8 cellular contexts compared by ENCODE assay signal in the genomic region with DNA sequence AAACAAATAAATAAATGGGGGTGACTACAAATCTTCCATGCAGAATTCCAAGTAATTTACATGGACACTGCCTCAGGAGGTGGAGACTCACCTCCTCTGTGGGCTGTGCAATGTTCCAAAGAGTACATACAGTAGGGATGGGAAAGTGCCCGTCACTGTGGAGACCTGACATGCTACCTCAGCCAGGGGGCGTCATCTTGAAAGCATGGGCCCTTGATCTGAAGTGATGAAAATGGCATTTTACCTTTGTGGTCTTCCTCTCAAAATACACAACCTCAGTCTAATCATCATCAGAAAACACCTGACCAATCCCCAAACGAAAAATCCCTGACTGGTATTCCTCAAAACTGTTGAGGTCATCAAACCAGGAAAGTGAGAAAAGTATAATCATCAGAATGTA. TPM values are rescaled to one million over a fixed set of nuclear protein-coding genes. Genes with fewer than 3 reads are reported as not detected.
DNase-seq lines count a peak whose midpoint lies in the region; ATAC-seq and TF ChIP-seq lines count a peak whose summit lies in the region.

No MANE protein-coding gene starts in this region.

- no peak overlapping the region for H3K27ac ChIP-seq in liver (ENCODE audit: low read depth in 1 of 2, low read length in 2 of 2)

- H3K27ac Mint-ChIP-seq in activated CD8-positive, alpha-beta T cell treated with anti-CD3 and anti-CD28 coated beads, Interleukin-2, amount 10 ng/mL, durations not matched to agents 7 days and 5 days, result peak overlapping the region; percentile 17

- no peak overlapping the region for H3K4me3 Mint-ChIP-seq in activated CD8-positive, alpha-beta T cell treated with anti-CD3 and anti-CD28 coated beads, Interleukin-2, amount 10 ng/mL, durations not matched to agents 7 days and 5 days

- H3K9me3 Mint-ChIP-seq in activated CD8-positive, alpha-beta T cell treated with anti-CD3 and anti-CD28 coated beads, Interleukin-2, amount 10 ng/mL, durations not matched to agents 7 days and 5 days (ENCODE audit: insufficient read depth), result no peaks in the 10 kb centered on the region

- no peak overlapping the region for H3K4me3 ChIP-seq in Jurkat, Clone E6-1 (ENCODE audit: low read length)
- no peak overlapping the region for H3K4me3 ChIP-seq in liver (ENCODE audit: low read depth in 1 of 3, low read length in 3 of 3)

- peak; percentile 71 for ATAC-seq in activated CD8-positive, alpha-beta T cell treated with anti-CD3 and anti-CD28 coated beads, Interleukin-2, amount 10 ng/mL, durations not matched to agents 7 days and 5 days
- no peak for ATAC-seq in GM21737 (IDR thresholded peaks at IDR 0.05; ENCODE audit: unreplicated experiment)
- ATAC-seq in HG02642 (IDR thresholded peaks at IDR 0.05; ENCODE audit: poor library complexity, unreplicated experiment), result no peak

- H3K36me3 ChIP-seq in liver (ENCODE audit: control insufficient read depth in 4 of 4, insufficient read depth in 3 of 4, low read depth in 1 of 4, low read length in 3 of 4), result peaks cover 0 to 11% (median 4%) of the 10 kb centered on the region in 4 donors

- peak in 1 of 2 donors; percentile 38 for TF ChIP-seq RAD21 in liver (IDR thresholded peaks at IDR 0.05)

- 35% methylated on average over 3 of the region's 3 CpGs for WGBS in liver

- no peak overlapping the region for H3K9ac ChIP-seq in liver (ENCODE audit: low read depth in 1 of 2, low read length in 2 of 2)

- CTCF ChIA-PET in activated CD8-positive, alpha-beta T cell treated with anti-CD3 and anti-CD28 coated beads, Interleukin-2, amount 10 ng/mL, durations not matched to agents 7 days and 5 days (lab: Charles Lee), result interaction anchor here (0.7 to 1.3 kb wide), 2 partner anchors 18 to 58 kb away, joined by 3 to 6 read pairs; no protein-coding TSS in a partner anchor

- TF ChIP-seq CTCF in liver (IDR thresholded peaks at IDR 0.05; ENCODE audit: low read depth, low read length, missing input control), result peak; percentile 11

- peaks cover 10% of the 10 kb centered on the region for H3K36me3 Mint-ChIP-seq in activated CD8-positive, alpha-beta T cell treated with anti-CD3 and anti-CD28 coated beads, Interleukin-2, amount 10 ng/mL, durations not matched to agents 7 days and 5 days (ENCODE audit: low read depth)

- H3K9me3 ChIP-seq in liver (ENCODE audit: control insufficient read depth in 4 of 4, low read length in 3 of 4), result no peaks in the 10 kb centered on the region

- H3K4me1 ChIP-seq in liver (ENCODE audit: control insufficient read depth in 4 of 4, insufficient read depth in 4 of 4, low read length in 3 of 4), result no peaks in the 10 kb centered on the region

- POLR2A ChIA-PET in activated CD8-positive, alpha-beta T cell treated with anti-CD3 and anti-CD28 coated beads, Interleukin-2, amount 10 ng/mL, durations not matched to agents 7 days and 5 days (lab: Charles Lee), result no interaction called here

- DNase-seq in NCI-H2227 (lab: John Stamatoyannopoulos, UW; ENCODE audit: unreplicated experiment), result peak; percentile 28
- no peak for DNase-seq in NCI-H2227 treated with DMSO at 0.1 percent for 48 hours (lab: John Stamatoyannopoulos, UW)
- DNase-seq in Jurkat, Clone E6-1 (ENCODE audit: low read depth, low spot score), result peak; percentile 49
- peak; percentile 51 for DNase-seq in activated CD8-positive, alpha-beta T cell treated with anti-CD3 and anti-CD28 coated beads, Interleukin-2, amount 10 ng/mL, durations not matched to agents 7 days and 5 days
- no peak for DNase-seq in NOMO-1 treated with DMSO at 0.1 percent for 48 hours (lab: John Stamatoyannopoulos, UW; ENCODE audit: unreplicated experiment)

- no peaks in the 10 kb centered on the region for H3K27me3 Mint-ChIP-seq in activated CD8-positive, alpha-beta T cell treated with anti-CD3 and anti-CD28 coated beads, Interleukin-2, amount 10 ng/mL, durations not matched to agents 7 days and 5 days (ENCODE audit: low read depth)

- peaks cover 25% of the 10 kb centered on the region for H3K4me1 Mint-ChIP-seq in activated CD8-positive, alpha-beta T cell treated with anti-CD3 and anti-CD28 coated beads, Interleukin-2, amount 10 ng/mL, durations not matched to agents 7 days and 5 days (ENCODE audit: low read depth)

- no peaks in the 10 kb centered on the region for H3K27me3 ChIP-seq in liver (ENCODE audit: control insufficient read depth in 4 of 4, insufficient read depth in 4 of 4, low read length in 3 of 4)

TF ChIP-seq in liver, 16 proteins besides CTCF, POLR2A, EP300 and RAD21:
- no peak for TF ChIP-seq FOXA2 (IDR thresholded peaks at IDR 0.05)
- TF ChIP-seq YY1 (IDR thresholded peaks at IDR 0.05), result no peak
- TF ChIP-seq EGR1 (IDR thresholded peaks at IDR 0.05; ENCODE audit: low read depth in 2 of 2), result no peak
- no peak for TF ChIP-seq NR2F2 (IDR thresholded peaks at IDR 0.05)
- no peak for TF ChIP-seq JUND (IDR thresholded peaks at IDR 0.05)
- TF ChIP-seq HNF4G (IDR thresholded peaks at IDR 0.05), result no peak
- TF ChIP-seq GABPA (IDR thresholded peaks at IDR 0.05 in 1 of 2, conservative IDR thresholded peaks at IDR 0.05 in 1 of 2), result no peak

RNA-seq across cellular contexts. Expression of a gene that starts 48.4 kb away (rescaled TPM):
- polyA plus RNA-seq in Jurkat, Clone E6-1 (2012; ENCODE audit: insufficient read depth, insufficient read length), result 97.6 TPM
- total RNA-seq in activated CD8-positive, alpha-beta T cell treated with anti-CD3 and anti-CD28 coated beads, Interleukin-2, amount 10 ng/mL, durations not matched to agents 7 days and 5 days, result 10 to 100 TPM; 53.0 to 64.3 TPM
- 10 to 100 TPM; 19.3 to 21.1 TPM for total RNA-seq in liver
- polyA plus RNA-seq in liver, result 10 to 100 TPM; 11.4 to 13.3 TPM

Comparison
In these comparisons a context has a peak if more than half of its experiments do, and no peak if none do; other contexts are left out.
1. DNase-seq: peak in NCI-H2227 (single experiment), Jurkat, Clone E6-1 (single experiment) and activated CD8-positive, alpha-beta T cell treated with anti-CD3 and anti-CD28 coated beads, Interleukin-2, amount 10 ng/mL, durations not matched to agents 7 days and 5 days (single experiment); none in NCI-H2227 treated with DMSO at 0.1 percent for 48 hours (single experiment) and NOMO-1 treated with DMSO at 0.1 percent for 48 hours (single experiment).